In the genomic region with DNA sequence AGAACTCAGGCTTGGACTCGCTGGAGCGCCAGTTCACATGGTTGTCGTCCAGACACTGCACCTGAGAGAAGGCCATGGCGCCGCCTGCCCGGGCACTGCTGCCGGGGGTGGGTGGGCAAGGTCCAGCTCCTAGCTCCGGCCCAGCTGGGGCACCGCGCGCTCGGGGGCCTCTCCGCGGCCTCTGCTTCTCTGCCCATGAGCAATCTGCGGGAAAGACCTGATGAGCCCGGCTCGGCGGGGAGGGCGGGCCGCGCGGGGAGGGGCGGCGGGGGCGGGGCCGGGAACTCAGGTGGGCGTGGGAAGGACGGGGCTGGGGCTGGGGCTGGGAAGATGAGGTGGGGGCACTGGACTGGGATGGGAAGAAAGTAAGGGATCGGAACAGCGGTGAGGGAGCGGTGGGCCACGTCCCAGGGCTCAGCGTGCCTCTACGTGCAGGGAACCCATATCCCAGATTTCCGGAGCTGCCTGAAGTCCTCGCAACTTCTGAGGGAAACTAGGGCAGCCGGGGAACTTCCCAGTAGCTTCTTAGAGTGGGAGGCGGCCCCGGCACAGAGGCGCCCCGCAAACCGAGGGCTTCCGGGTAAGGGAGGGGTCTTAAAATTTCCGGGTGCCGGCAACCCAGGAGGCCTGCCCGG, we compare ENCODE assay signal across 1 cellular context.
TF ChIP-seq lines count a peak whose summit lies in the region.

No MANE protein-coding gene starts in this region.

TF ChIP-seq in HepG2, 621 proteins besides CTCF, POLR2A, EP300 and RAD21 (continued from another document and continues in another):
- TF ChIP-seq, protein P1, sequence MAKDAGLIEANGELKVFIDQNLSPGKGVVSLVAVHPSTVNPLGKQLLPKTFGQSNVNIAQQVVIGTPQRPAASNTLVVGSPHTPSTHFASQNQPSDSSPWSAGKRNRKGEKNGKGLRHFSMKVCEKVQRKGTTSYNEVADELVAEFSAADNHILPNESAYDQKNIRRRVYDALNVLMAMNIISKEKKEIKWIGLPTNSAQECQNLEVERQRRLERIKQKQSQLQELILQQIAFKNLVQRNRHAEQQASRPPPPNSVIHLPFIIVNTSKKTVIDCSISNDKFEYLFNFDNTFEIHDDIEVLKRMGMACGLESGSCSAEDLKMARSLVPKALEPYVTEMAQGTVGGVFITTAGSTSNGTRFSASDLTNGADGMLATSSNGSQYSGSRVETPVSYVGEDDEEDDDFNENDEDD (CRISPR knock-in tag; IDR thresholded peaks at IDR 0.05; ENCODE audit: borderline replicate concordance) = peak; percentile 29; the same call in 1 of the 2 replicates
- TF ChIP-seq ZNF619 (CRISPR knock-in tag; IDR thresholded peaks at IDR 0.05) (no peak), ZNF317 (CRISPR knock-in tag; IDR thresholded peaks at IDR 0.05) (no peak), ZNF616 (CRISPR knock-in tag; IDR thresholded peaks at IDR 0.05; ENCODE audit: low read depth) (no peak), MAFG (CRISPR knock-in tag; IDR thresholded peaks at IDR 0.05) (no peak), NAIF1 (CRISPR knock-in tag; IDR thresholded peaks at IDR 0.05; ENCODE audit: borderline replicate concordance) (no peak), ELF1 (CRISPR knock-in tag; IDR thresholded peaks at IDR 0.05) (no peak), TBX2 (CRISPR knock-in tag; IDR thresholded peaks at IDR 0.05; ENCODE audit: borderline replicate concordance) (peak; percentile 35; the same call in 1 of the 2 replicates), ZNF280D (CRISPR knock-in tag; IDR thresholded peaks at IDR 0.05) (no peak), SMARCE1 (IDR thresholded peaks at IDR 0.05; ENCODE audit: borderline replicate concordance) (no peak), ZNF10 (CRISPR knock-in tag; IDR thresholded peaks at IDR 0.05; ENCODE audit: borderline replicate concordance, low read depth) (no peak), ZNF614 (CRISPR knock-in tag; IDR thresholded peaks at IDR 0.05; ENCODE audit: borderline replicate concordance) (no peak), ZSCAN21 (CRISPR knock-in tag; IDR thresholded peaks at IDR 0.05; ENCODE audit: borderline replicate concordance) (no peak), ZNF296 (CRISPR knock-in tag; conservative IDR thresholded peaks at IDR 0.05) (no peak), TAF15 (IDR thresholded peaks at IDR 0.05; ENCODE audit: low read depth, low read length, poor library complexity, severe bottlenecking) (no peak), ZIK1 (CRISPR knock-in tag; IDR thresholded peaks at IDR 0.05; ENCODE audit: borderline replicate concordance, low read depth) (no peak), ZNF263 (CRISPR knock-in tag; IDR thresholded peaks at IDR 0.05) (peak; percentile 48; the same call in 1 of the 2 replicates), TAF1 (CRISPR knock-in tag; IDR thresholded peaks at IDR 0.05) (peak; percentile 66), KLF11 (CRISPR knock-in tag; IDR thresholded peaks at IDR 0.05) (no peak), ZNF703 (CRISPR knock-in tag; IDR thresholded peaks at IDR 0.05; ENCODE audit: borderline replicate concordance) (0 out of 2 replicates have a peak, but pooled peaks have one; percentile 0), ZBTB3 (CRISPR knock-in tag; IDR thresholded peaks at IDR 0.05; ENCODE audit: borderline replicate concordance, low read depth) (no peak), HOXD1 (CRISPR knock-in tag; IDR thresholded peaks at IDR 0.05) (peak; percentile 34; the same call in 1 of the 2 replicates), MAFF (IDR thresholded peaks at IDR 0.05; ENCODE audit: low read depth, low read length) (no peak), DNMT1 (CRISPR knock-in tag; IDR thresholded peaks at IDR 0.05) (no peak), ZNF83 (CRISPR knock-in tag; IDR thresholded peaks at IDR 0.05; ENCODE audit: borderline replicate concordance) (no peak), CHD4 (IDR thresholded peaks at IDR 0.05; ENCODE audit: borderline replicate concordance, low read length) (no peak), TFDP2 (CRISPR knock-in tag; IDR thresholded peaks at IDR 0.05) (no peak), ZNF556 (CRISPR knock-in tag; IDR thresholded peaks at IDR 0.05; ENCODE audit: borderline replicate concordance) (no peak), ZNF574 (CRISPR knock-in tag; IDR thresholded peaks at IDR 0.05) (peak; percentile 63), ZNF234 (CRISPR knock-in tag; conservative IDR thresholded peaks at IDR 0.05) (no peak), CCDC6 (CRISPR knock-in tag; IDR thresholded peaks at IDR 0.05) (no peak), ZNF121 (CRISPR knock-in tag; IDR thresholded peaks at IDR 0.05) (no peak), ZKSCAN1 (IDR thresholded peaks at IDR 0.05; ENCODE audit: low read length) (no peak), GTF2F1 (IDR thresholded peaks at IDR 0.05; ENCODE audit: low read length) (no peak), JARID2 (CRISPR knock-in tag; IDR thresholded peaks at IDR 0.05; ENCODE audit: insufficient replicate concordance) (no peak), HES4 (CRISPR knock-in tag; IDR thresholded peaks at IDR 0.05; ENCODE audit: borderline replicate concordance) (no peak), POLR2G (IDR thresholded peaks at IDR 0.05; ENCODE audit: low read depth, low read length) (peak; percentile 48), MAF1 (CRISPR knock-in tag; IDR thresholded peaks at IDR 0.05; ENCODE audit: borderline replicate concordance) (0 out of 2 replicates have a peak, but pooled peaks have one; percentile 32), ATF6 (CRISPR knock-in tag; conservative IDR thresholded peaks at IDR 0.05) (no peak)
- TF ChIP-seq, protein P2, sequence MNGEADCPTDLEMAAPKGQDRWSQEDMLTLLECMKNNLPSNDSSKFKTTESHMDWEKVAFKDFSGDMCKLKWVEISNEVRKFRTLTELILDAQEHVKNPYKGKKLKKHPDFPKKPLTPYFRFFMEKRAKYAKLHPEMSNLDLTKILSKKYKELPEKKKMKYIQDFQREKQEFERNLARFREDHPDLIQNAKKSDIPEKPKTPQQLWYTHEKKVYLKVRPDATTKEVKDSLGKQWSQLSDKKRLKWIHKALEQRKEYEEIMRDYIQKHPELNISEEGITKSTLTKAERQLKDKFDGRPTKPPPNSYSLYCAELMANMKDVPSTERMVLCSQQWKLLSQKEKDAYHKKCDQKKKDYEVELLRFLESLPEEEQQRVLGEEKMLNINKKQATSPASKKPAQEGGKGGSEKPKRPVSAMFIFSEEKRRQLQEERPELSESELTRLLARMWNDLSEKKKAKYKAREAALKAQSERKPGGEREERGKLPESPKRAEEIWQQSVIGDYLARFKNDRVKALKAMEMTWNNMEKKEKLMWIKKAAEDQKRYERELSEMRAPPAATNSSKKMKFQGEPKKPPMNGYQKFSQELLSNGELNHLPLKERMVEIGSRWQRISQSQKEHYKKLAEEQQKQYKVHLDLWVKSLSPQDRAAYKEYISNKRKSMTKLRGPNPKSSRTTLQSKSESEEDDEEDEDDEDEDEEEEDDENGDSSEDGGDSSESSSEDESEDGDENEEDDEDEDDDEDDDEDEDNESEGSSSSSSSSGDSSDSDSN (CRISPR knock-in tag; IDR thresholded peaks at IDR 0.05) = peak; percentile 87; the same call in 1 of the 2 replicates
- TF ChIP-seq, protein P3, sequence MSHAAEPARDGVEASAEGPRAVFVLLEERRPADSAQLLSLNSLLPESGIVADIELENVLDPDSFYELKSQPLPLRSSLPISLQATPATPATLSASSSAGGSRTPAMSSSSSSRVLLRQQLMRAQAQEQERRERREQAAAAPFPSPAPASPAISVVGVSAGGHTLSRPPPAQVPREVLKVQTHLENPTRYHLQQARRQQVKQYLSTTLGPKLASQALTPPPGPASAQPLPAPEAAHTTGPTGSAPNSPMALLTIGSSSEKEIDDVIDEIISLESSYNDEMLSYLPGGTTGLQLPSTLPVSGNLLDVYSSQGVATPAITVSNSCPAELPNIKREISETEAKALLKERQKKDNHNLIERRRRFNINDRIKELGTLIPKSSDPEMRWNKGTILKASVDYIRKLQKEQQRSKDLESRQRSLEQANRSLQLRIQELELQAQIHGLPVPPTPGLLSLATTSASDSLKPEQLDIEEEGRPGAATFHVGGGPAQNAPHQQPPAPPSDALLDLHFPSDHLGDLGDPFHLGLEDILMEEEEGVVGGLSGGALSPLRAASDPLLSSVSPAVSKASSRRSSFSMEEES (CRISPR knock-in tag; IDR thresholded peaks at IDR 0.05) = no peak
- TF ChIP-seq, protein P4, sequence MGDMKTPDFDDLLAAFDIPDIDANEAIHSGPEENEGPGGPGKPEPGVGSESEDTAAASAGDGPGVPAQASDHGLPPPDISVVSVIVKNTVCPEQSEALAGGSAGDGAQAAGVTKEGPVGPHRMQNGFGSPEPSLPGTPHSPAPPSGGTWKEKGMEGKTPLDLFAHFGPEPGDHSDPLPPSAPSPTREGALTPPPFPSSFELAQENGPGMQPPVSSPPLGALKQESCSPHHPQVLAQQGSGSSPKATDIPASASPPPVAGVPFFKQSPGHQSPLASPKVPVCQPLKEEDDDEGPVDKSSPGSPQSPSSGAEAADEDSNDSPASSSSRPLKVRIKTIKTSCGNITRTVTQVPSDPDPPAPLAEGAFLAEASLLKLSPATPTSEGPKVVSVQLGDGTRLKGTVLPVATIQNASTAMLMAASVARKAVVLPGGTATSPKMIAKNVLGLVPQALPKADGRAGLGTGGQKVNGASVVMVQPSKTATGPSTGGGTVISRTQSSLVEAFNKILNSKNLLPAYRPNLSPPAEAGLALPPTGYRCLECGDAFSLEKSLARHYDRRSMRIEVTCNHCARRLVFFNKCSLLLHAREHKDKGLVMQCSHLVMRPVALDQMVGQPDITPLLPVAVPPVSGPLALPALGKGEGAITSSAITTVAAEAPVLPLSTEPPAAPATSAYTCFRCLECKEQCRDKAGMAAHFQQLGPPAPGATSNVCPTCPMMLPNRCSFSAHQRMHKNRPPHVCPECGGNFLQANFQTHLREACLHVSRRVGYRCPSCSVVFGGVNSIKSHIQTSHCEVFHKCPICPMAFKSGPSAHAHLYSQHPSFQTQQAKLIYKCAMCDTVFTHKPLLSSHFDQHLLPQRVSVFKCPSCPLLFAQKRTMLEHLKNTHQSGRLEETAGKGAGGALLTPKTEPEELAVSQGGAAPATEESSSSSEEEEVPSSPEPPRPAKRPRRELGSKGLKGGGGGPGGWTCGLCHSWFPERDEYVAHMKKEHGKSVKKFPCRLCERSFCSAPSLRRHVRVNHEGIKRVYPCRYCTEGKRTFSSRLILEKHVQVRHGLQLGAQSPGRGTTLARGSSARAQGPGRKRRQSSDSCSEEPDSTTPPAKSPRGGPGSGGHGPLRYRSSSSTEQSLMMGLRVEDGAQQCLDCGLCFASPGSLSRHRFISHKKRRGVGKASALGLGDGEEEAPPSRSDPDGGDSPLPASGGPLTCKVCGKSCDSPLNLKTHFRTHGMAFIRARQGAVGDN (CRISPR knock-in tag; IDR thresholded peaks at IDR 0.05) = peak; percentile 86
